ENCODE assay signal across 11 cellular contexts in the genomic region with DNA sequence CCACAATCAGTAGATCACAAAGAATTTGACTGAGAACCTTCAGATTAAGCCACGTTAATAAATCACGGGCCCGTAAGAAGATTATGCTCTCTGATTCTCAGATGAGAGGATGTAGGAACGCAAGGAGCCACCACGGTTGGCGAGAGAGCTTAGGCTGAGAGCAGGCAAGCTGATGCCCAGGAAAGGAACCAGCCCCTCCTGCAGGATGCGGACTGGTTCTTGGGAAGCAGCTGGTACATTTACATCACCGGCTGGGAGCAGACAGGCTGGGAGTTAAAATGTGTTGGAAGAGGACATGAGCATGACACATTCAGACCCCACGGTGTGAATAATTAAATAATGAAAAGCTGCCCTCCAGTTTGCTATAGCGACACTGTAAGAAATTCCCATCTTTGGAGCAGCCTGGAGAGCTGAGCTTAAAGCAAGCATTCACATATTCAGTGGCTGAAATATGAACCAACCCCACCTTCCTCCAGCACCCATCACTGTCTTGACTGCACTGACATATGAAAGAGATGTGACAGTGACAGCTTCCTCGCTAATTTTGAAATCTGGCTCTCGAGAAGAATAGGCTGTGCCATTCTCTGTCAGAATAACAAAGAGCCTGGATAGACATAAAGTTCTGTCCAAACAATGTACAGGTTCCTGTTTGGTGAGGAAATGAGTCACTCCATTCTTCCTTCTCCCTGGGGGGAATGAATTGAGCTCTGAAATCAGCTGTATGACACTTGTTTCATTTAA. TPM values are rescaled to one million over a fixed set of nuclear protein-coding genes. Genes with fewer than 3 reads are reported as not detected.
DNase-seq lines count a peak whose midpoint lies in the region; ATAC-seq and TF ChIP-seq lines count a peak whose summit lies in the region.
"Had no signal": no experiment of that assay in that cellular context is flagged by ENCODE, and none has a peak within 500 bp of the region (broad histone marks: within the 10 kb centered on the region; RNA-seq: fewer than 3 reads in every experiment).

No MANE protein-coding gene starts in this region.

- ATAC-seq in WTC11 (peak; percentile 76), left cardiac atrium (peak; percentile 87), thoracic aorta (ENCODE audit: insufficient number of reproducible peaks, low FRiP score, low read depth) (peak; percentile 87)

- H3K4me1 Mint-ChIP-seq in WTC11, result peaks cover 18% of the 10 kb centered on the region
- H3K4me1 Mint-ChIP-seq in activated CD4-positive, alpha-beta T cell treated with anti-CD3 and anti-CD28 coated beads, Interleukin-2, amount 10 ng/mL, durations not matched to agents 7 days and 5 days, result no peaks in the 10 kb centered on the region

- no peaks in the 10 kb centered on the region for H3K9me3 Mint-ChIP-seq in WTC11
- H3K9me3 Mint-ChIP-seq in activated CD4-positive, alpha-beta T cell treated with anti-CD3 and anti-CD28 coated beads, Interleukin-2, amount 10 ng/mL, durations not matched to agents 7 days and 5 days, result no peaks in the 10 kb centered on the region

- H3K27me3 Mint-ChIP-seq in WTC11 (ENCODE audit: low read depth), result no peaks in the 10 kb centered on the region
- H3K27me3 Mint-ChIP-seq in activated CD4-positive, alpha-beta T cell treated with anti-CD3 and anti-CD28 coated beads, Interleukin-2, amount 10 ng/mL, durations not matched to agents 7 days and 5 days, result peaks cover 4% of the 10 kb centered on the region
- H3K27me3 Mint-ChIP-seq: progenitor cell of endocrine pancreas had no signal

- no peak overlapping the region for H3K27ac Mint-ChIP-seq in WTC11
- no peak overlapping the region for H3K27ac Mint-ChIP-seq in activated CD4-positive, alpha-beta T cell treated with anti-CD3 and anti-CD28 coated beads, Interleukin-2, amount 10 ng/mL, durations not matched to agents 7 days and 5 days
- H3K27ac Mint-ChIP-seq: progenitor cell of endocrine pancreas had no signal

- H3K27ac ChIP-seq in thoracic aorta (peak overlapping the region; percentile 79), tibial artery (no peak overlapping the region)
- H3K27ac ChIP-seq: tibial nerve had no signal

- intact Hi-C loops in left cardiac atrium (cut with DNase I), result no loop called here
- intact Hi-C loops in tibial artery (cut with DNase I; ENCODE audit: low total_unique reads), result no loop called here

- DNase-seq in NOMO-1 (lab: John Stamatoyannopoulos, UW; ENCODE audit: unreplicated experiment in 2 of 2) (peak; percentile 8 to 41), NOMO-1 treated with dmso at 0.1 percent for 144 hours (lab: John Stamatoyannopoulos, UW; ENCODE audit: unreplicated experiment) (no peak), WTC11 (ENCODE audit: low spot score) (no peak), left cardiac atrium (peak; percentile 36), thoracic aorta (ENCODE audit: low spot score) (peak; percentile 10), tibial artery (no peak)
- no peak for DNase-seq in activated CD4-positive, alpha-beta T cell treated with anti-CD3 and anti-CD28 coated beads, Interleukin-2, amount 10 ng/mL, durations not matched to agents 7 days and 5 days
- DNase-seq in stimulated activated naive CD4-positive, alpha-beta T cell (lab: John Stamatoyannopoulos, UW), result no peak
- DNase-seq: effector memory CD4-positive, alpha-beta T cell had no signal

- H3K36me3 ChIP-seq in thoracic aorta (no peaks in the 10 kb centered on the region), tibial artery (no peaks in the 10 kb centered on the region)
- H3K36me3 ChIP-seq: tibial nerve had no signal

- TF ChIP-seq CTCF in WTC11 (IDR thresholded peaks at IDR 0.05) (no peak), thoracic aorta (IDR thresholded peaks at IDR 0.05) (no peak), tibial artery (IDR thresholded peaks at IDR 0.05) (no peak)

- H3K4me1 ChIP-seq in thoracic aorta (ENCODE audit: control insufficient read depth in 1 of 2, low read depth in 2 of 2), result peaks cover 5 to 47% of the 10 kb centered on the region in 2 donors
- H3K4me1 ChIP-seq in tibial artery, result peaks cover 0 to 10% (median 4%) of the 10 kb centered on the region in 4 donors

- no peaks in the 10 kb centered on the region for H3K9me3 ChIP-seq in thoracic aorta
- H3K9me3 ChIP-seq in tibial artery, result no peaks in the 10 kb centered on the region
- H3K9me3 ChIP-seq: tibial nerve had no signal

- no peak overlapping the region for H3K4me3 Mint-ChIP-seq in WTC11
- no peak overlapping the region for H3K4me3 Mint-ChIP-seq in activated CD4-positive, alpha-beta T cell treated with anti-CD3 and anti-CD28 coated beads, Interleukin-2, amount 10 ng/mL, durations not matched to agents 7 days and 5 days

- H3K27me3 ChIP-seq in thoracic aorta (replicated peaks; ENCODE audit: insufficient read depth) (no peaks in the 10 kb centered on the region), tibial artery (no peaks in the 10 kb centered on the region)
- H3K27me3 ChIP-seq: tibial nerve had no signal

- CTCF ChIA-PET in WTC11 (lab: Charles Lee), result interaction anchor here (0.8 to 2.6 kb wide), 5 partner anchors 12 to 676 kb away, joined by 3 to 8 read pairs (median 3); no protein-coding TSS in a partner anchor
- CTCF ChIA-PET in activated CD4-positive, alpha-beta T cell treated with anti-CD3 and anti-CD28 coated beads, Interleukin-2, amount 10 ng/mL, durations not matched to agents 7 days and 5 days (lab: Charles Lee), result interaction anchor here (1.1 kb wide), 1 partner anchor 24 kb away, joined by 3 read pairs; no protein-coding TSS in a partner anchor

- no peaks in the 10 kb centered on the region for H3K36me3 Mint-ChIP-seq in WTC11
- H3K36me3 Mint-ChIP-seq in activated CD4-positive, alpha-beta T cell treated with anti-CD3 and anti-CD28 coated beads, Interleukin-2, amount 10 ng/mL, durations not matched to agents 7 days and 5 days (ENCODE audit: low read depth), result no peaks in the 10 kb centered on the region

- POLR2A ChIA-PET in WTC11 (lab: Charles Lee), result no interaction called here
- POLR2A ChIA-PET in activated CD4-positive, alpha-beta T cell treated with anti-CD3 and anti-CD28 coated beads, Interleukin-2, amount 10 ng/mL, durations not matched to agents 7 days and 5 days (lab: Charles Lee), result interaction anchor here (0.7 kb wide), 1 partner anchor 26 kb away, joined by 3 read pairs; no protein-coding TSS in a partner anchor

- peak overlapping the region; percentile 62 for H3K4me3 ChIP-seq in thoracic aorta
- no peak overlapping the region for H3K4me3 ChIP-seq in tibial artery
- H3K4me3 ChIP-seq: tibial nerve had no signal

TF ChIP-seq in WTC11, 78 proteins besides CTCF, POLR2A, EP300 and RAD21 (continues in another document):
- no peak for TF ChIP-seq CREM (CRISPR knock-in tag; IDR thresholded peaks at IDR 0.05)
- TF ChIP-seq, protein P1, sequence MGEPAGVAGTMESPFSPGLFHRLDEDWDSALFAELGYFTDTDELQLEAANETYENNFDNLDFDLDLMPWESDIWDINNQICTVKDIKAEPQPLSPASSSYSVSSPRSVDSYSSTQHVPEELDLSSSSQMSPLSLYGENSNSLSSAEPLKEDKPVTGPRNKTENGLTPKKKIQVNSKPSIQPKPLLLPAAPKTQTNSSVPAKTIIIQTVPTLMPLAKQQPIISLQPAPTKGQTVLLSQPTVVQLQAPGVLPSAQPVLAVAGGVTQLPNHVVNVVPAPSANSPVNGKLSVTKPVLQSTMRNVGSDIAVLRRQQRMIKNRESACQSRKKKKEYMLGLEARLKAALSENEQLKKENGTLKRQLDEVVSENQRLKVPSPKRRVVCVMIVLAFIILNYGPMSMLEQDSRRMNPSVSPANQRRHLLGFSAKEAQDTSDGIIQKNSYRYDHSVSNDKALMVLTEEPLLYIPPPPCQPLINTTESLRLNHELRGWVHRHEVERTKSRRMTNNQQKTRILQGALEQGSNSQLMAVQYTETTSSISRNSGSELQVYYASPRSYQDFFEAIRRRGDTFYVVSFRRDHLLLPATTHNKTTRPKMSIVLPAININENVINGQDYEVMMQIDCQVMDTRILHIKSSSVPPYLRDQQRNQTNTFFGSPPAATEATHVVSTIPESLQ (CRISPR knock-in tag; IDR thresholded peaks at IDR 0.05), result no peak
- TF ChIP-seq, protein P2, sequence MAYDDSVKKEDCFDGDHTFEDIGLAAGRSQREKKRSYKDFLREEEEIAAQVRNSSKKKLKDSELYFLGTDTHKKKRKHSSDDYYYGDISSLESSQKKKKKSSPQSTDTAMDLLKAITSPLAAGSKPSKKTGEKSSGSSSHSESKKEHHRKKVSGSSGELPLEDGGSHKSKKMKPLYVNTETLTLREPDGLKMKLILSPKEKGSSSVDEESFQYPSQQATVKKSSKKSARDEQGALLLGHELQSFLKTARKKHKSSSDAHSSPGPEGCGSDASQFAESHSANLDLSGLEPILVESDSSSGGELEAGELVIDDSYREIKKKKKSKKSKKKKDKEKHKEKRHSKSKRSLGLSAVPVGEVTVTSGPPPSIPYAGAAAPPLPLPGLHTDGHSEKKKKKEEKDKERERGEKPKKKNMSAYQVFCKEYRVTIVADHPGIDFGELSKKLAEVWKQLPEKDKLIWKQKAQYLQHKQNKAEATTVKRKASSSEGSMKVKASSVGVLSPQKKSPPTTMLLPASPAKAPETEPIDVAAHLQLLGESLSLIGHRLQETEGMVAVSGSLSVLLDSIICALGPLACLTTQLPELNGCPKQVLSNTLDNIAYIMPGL (CRISPR knock-in tag; IDR thresholded peaks at IDR 0.05), result no peak
- no peak for TF ChIP-seq ZNF416 (CRISPR knock-in tag; IDR thresholded peaks at IDR 0.05)
- TF ChIP-seq ZBTB21 (CRISPR knock-in tag; IDR thresholded peaks at IDR 0.05; ENCODE audit: borderline replicate concordance), result no peak
- no peak for TF ChIP-seq ATF1 (CRISPR knock-in tag; IDR thresholded peaks at IDR 0.05)
- TF ChIP-seq, protein P3, sequence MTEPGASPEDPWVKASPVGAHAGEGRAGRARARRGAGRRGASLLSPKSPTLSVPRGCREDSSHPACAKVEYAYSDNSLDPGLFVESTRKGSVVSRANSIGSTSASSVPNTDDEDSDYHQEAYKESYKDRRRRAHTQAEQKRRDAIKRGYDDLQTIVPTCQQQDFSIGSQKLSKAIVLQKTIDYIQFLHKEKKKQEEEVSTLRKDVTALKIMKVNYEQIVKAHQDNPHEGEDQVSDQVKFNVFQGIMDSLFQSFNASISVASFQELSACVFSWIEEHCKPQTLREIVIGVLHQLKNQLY (CRISPR knock-in tag; IDR thresholded peaks at IDR 0.05), result no peak
- TF ChIP-seq, protein P4, sequence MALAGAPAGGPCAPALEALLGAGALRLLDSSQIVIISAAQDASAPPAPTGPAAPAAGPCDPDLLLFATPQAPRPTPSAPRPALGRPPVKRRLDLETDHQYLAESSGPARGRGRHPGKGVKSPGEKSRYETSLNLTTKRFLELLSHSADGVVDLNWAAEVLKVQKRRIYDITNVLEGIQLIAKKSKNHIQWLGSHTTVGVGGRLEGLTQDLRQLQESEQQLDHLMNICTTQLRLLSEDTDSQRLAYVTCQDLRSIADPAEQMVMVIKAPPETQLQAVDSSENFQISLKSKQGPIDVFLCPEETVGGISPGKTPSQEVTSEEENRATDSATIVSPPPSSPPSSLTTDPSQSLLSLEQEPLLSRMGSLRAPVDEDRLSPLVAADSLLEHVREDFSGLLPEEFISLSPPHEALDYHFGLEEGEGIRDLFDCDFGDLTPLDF (CRISPR knock-in tag; IDR thresholded peaks at IDR 0.05), result no peak
- TF ChIP-seq NR1H2 (CRISPR knock-in tag; IDR thresholded peaks at IDR 0.05), result no peak

RNA-seq across cellular contexts. Expression of a gene that starts 33.1 kb away (rescaled TPM):
- 4.3 to 5.9 TPM (median 4.5 TPM) in 3 replicates for total RNA-seq in WTC11 (2021)
- total RNA-seq in left cardiac atrium, result 10 to 100 TPM in 1 of 2 donors, 1 to 10 TPM in 1; 5.9 to 11.5 TPM
- 10 to 100 TPM; 12.6 to 24.1 TPM for total RNA-seq in thoracic aorta
- total RNA-seq in activated CD4-positive, alpha-beta T cell treated with anti-CD3 and anti-CD28 coated beads, Interleukin-2, amount 10 ng/mL, durations not matched to agents 7 days and 5 days, result not detected

Comparison
In these comparisons a context has a peak if more than half of its experiments do, and no peak if none do; other contexts are left out.
1. DNase-seq: peak in NOMO-1 (2 of 2), left cardiac atrium (single experiment) and thoracic aorta (single experiment); none in NOMO-1 treated with dmso at 0.1 percent for 144 hours (single experiment), WTC11 (single experiment), tibial artery (0 of 2), activated CD4-positive, alpha-beta T cell treated with anti-CD3 and anti-CD28 coated beads, Interleukin-2, amount 10 ng/mL, durations not matched to agents 7 days and 5 days (single experiment) and stimulated activated naive CD4-positive, alpha-beta T cell (0 of 6).
2. H3K27ac ChIP-seq: peak in thoracic aorta (2 of 2); none in tibial artery (0 of 2).
3. Peak in every context shown above with its lines, with median percentiles within 50 percentile points of each other: ATAC-seq.